In the genomic region with DNA sequence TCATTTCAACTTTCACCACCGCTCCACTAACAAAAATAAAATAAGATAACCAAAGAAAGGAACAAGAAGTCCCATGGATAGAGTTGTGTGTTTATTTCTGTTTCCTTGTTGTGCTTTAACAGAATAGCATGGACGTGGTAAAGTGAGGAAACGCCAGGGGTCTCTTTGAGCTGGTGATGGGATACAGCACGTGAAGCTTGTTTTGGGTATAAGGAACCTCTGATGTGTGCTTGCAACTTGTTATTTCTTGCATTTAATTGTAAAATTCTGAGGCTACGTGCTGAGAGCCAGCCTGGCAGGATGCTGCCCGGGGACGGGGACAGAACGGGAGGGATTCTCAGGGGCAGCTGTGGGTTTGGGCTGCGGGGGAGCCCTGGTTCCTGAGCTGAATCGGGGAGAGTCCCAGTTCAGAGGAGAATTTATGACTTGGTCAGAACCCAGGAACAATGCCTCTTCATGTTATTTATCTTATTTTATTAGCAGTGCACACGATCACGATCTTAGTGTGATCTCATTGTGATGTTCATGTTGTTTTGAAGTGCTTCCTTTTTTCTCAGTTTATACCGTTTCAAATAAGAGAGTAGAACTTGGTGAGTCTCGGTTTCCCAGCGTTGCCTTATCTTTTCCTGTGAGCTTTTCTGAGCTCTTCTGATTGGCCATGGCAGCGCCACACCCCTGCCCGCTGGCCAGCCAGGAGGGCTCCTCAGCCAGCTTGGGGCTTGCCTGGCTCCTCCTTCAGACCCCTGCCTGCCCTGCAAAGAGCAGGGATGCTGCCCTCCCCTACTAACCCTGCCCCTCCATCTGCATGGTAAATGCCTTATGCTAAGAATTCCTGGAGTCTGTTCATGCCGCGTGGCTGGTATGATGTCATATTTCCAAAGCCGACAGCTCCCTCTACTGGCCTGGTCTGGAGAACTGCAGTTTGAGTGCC, we compare ENCODE assay signal across 1 cellular context.
TF ChIP-seq lines count a peak whose summit lies in the region.

No MANE protein-coding gene starts in this region.

TF ChIP-seq in SK-N-SH, 30 proteins besides CTCF, POLR2A, EP300 and RAD21 (continued from another document):
- TF ChIP-seq, protein P1, sequence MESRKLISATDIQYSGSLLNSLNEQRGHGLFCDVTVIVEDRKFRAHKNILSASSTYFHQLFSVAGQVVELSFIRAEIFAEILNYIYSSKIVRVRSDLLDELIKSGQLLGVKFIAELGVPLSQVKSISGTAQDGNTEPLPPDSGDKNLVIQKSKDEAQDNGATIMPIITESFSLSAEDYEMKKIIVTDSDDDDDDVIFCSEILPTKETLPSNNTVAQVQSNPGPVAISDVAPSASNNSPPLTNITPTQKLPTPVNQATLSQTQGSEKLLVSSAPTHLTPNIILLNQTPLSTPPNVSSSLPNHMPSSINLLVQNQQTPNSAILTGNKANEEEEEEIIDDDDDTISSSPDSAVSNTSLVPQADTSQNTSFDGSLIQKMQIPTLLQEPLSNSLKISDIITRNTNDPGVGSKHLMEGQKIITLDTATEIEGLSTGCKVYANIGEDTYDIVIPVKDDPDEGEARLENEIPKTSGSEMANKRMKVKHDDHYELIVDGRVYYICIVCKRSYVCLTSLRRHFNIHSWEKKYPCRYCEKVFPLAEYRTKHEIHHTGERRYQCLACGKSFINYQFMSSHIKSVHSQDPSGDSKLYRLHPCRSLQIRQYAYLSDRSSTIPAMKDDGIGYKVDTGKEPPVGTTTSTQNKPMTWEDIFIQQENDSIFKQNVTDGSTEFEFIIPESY (IDR thresholded peaks at IDR 0.05; ENCODE audit: borderline replicate concordance, low read depth), result no peak
- TF ChIP-seq FOXM1 (IDR thresholded peaks at IDR 0.05; ENCODE audit: low read depth) (no peak), RXRA (IDR thresholded peaks at IDR 0.05; ENCODE audit: borderline replicate concordance, low read depth) (peak; percentile 12; the same call in 1 of the 2 replicates), NFIC (IDR thresholded peaks at IDR 0.05; ENCODE audit: borderline replicate concordance) (no peak), GABPA (IDR thresholded peaks at IDR 0.05; ENCODE audit: low read depth) (no peak), TCF12 (IDR thresholded peaks at IDR 0.05) (peak; percentile 45; the same call in 1 of the 2 replicates), MXI1 (IDR thresholded peaks at IDR 0.05; ENCODE audit: low read depth, low read length) (peak; percentile 90), SMC3 (IDR thresholded peaks at IDR 0.05; ENCODE audit: low read depth, low read length) (peak; percentile 97), ELF1 (IDR thresholded peaks at IDR 0.05) (no peak), YY1 (IDR thresholded peaks at IDR 0.05; ENCODE audit: low read depth) (no peak), SIN3A (IDR thresholded peaks at IDR 0.05; ENCODE audit: borderline replicate concordance, low read depth, low read length) (peak; percentile 82; the same call in 1 of the 2 replicates), MEF2A (IDR thresholded peaks at IDR 0.05; ENCODE audit: borderline replicate concordance, low read depth) (no peak), GATA2 (CRISPR knock-in tag; IDR thresholded peaks at IDR 0.05) (peak; percentile 44; the same call in 1 of the 2 replicates), FOSL2 (IDR thresholded peaks at IDR 0.05; ENCODE audit: borderline replicate concordance, low read depth) (no peak; the same call in 1 of the 2 replicates), EZH2phosphoT487 (IDR thresholded peaks at IDR 0.05; ENCODE audit: borderline replicate concordance, low read depth) (no peak), TAF1 (IDR thresholded peaks at IDR 0.05; ENCODE audit: borderline replicate concordance, low read depth, low read length) (no peak), NRF1 (IDR thresholded peaks at IDR 0.05; ENCODE audit: low read depth, low read length) (peak; percentile 27; the same call in 1 of the 2 replicates), POLR2AphosphoS5 (IDR thresholded peaks at IDR 0.05; ENCODE audit: low read depth, low read length) (no peak)
- TF ChIP-seq, protein P2, sequence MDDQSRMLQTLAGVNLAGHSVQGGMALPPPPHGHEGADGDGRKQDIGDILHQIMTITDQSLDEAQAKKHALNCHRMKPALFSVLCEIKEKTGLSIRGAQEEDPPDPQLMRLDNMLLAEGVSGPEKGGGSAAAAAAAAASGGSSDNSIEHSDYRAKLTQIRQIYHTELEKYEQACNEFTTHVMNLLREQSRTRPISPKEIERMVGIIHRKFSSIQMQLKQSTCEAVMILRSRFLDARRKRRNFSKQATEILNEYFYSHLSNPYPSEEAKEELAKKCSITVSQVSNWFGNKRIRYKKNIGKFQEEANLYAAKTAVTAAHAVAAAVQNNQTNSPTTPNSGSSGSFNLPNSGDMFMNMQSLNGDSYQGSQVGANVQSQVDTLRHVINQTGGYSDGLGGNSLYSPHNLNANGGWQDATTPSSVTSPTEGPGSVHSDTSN (IDR thresholded peaks at IDR 0.05), result no peak
- TF ChIP-seq, protein P3, sequence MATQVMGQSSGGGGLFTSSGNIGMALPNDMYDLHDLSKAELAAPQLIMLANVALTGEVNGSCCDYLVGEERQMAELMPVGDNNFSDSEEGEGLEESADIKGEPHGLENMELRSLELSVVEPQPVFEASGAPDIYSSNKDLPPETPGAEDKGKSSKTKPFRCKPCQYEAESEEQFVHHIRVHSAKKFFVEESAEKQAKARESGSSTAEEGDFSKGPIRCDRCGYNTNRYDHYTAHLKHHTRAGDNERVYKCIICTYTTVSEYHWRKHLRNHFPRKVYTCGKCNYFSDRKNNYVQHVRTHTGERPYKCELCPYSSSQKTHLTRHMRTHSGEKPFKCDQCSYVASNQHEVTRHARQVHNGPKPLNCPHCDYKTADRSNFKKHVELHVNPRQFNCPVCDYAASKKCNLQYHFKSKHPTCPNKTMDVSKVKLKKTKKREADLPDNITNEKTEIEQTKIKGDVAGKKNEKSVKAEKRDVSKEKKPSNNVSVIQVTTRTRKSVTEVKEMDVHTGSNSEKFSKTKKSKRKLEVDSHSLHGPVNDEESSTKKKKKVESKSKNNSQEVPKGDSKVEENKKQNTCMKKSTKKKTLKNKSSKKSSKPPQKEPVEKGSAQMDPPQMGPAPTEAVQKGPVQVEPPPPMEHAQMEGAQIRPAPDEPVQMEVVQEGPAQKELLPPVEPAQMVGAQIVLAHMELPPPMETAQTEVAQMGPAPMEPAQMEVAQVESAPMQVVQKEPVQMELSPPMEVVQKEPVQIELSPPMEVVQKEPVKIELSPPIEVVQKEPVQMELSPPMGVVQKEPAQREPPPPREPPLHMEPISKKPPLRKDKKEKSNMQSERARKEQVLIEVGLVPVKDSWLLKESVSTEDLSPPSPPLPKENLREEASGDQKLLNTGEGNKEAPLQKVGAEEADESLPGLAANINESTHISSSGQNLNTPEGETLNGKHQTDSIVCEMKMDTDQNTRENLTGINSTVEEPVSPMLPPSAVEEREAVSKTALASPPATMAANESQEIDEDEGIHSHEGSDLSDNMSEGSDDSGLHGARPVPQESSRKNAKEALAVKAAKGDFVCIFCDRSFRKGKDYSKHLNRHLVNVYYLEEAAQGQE (IDR thresholded peaks at IDR 0.05; ENCODE audit: low read depth, low read length), result 0 out of 2 replicates have a peak, but pooled peaks have one; percentile 35
- TF ChIP-seq, protein P4, sequence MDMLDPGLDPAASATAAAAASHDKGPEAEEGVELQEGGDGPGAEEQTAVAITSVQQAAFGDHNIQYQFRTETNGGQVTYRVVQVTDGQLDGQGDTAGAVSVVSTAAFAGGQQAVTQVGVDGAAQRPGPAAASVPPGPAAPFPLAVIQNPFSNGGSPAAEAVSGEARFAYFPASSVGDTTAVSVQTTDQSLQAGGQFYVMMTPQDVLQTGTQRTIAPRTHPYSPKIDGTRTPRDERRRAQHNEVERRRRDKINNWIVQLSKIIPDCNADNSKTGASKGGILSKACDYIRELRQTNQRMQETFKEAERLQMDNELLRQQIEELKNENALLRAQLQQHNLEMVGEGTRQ (IDR thresholded peaks at IDR 0.05; ENCODE audit: borderline replicate concordance, low read depth, low read length), result no peak
- TF ChIP-seq, protein P5, sequence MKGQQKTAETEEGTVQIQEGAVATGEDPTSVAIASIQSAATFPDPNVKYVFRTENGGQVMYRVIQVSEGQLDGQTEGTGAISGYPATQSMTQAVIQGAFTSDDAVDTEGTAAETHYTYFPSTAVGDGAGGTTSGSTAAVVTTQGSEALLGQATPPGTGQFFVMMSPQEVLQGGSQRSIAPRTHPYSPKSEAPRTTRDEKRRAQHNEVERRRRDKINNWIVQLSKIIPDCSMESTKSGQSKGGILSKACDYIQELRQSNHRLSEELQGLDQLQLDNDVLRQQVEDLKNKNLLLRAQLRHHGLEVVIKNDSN (IDR thresholded peaks at IDR 0.05; ENCODE audit: borderline replicate concordance, low read depth), result no peak
TF ChIP-seq in SK-N-SH: peak in this region for 13.
